In the genomic region with DNA sequence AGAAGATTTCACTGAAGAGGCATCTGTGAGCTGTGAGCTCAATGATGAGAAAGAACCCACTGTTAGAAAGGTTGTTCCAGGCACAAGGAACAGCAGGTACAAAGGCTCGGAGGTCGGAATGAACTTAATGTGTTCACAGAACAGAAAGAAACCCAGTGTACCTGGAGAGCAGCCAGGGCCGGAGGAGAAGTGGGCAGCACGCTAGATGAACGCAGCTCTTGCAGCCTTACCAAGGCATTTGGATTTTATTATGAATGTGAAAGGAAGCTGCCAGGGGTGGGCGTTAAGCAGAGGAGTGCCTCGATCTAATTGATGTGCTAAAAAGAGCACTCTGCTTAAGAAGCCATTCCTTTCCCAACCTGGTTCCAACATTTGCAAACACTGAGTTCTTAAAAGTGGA, we compare ENCODE assay signal across 16 cellular contexts. TPM values are rescaled to one million over a fixed set of nuclear protein-coding genes. Genes with fewer than 3 reads are reported as not detected.
A peak's percentile ranks its signal among the peaks of the same experiment; 100 is the strongest.
DNase-seq lines count a peak whose midpoint lies in the region; TF ChIP-seq lines count a peak whose summit lies in the region.
"Had no signal": no experiment of that assay in that cellular context is flagged by ENCODE, and none has a peak within 500 bp of the region (broad histone marks: within the 10 kb centered on the region; RNA-seq: fewer than 3 reads in every experiment).

No MANE protein-coding gene starts in this region.

- H3K4me1 Mint-ChIP-seq in nephron progenitor cell (peaks cover 22% of the 10 kb centered on the region), glutamatergic neuron (ENCODE audit: low read depth, unreplicated experiment) (no peaks in the 10 kb centered on the region)

- intact Hi-C loops in esophagus muscularis mucosa (cut with DNase I) (no loop called here), tibial artery (cut with DNase I; ENCODE audit: low total_unique reads) (no loop called here)

- H3K27ac Mint-ChIP-seq in nephron progenitor cell (peak overlapping the region; percentile 81), glutamatergic neuron (ENCODE audit: unreplicated experiment) (no peak overlapping the region)
- H3K27ac Mint-ChIP-seq: stimulated activated naive CD8-positive, alpha-beta T cell treated with anti-CD3 and anti-CD28 coated beads, Interleukin-15, Interleukin-2, amounts not matched to agents 100 ng/mL and 50 ng/mL, for 24 hours had no signal

- TF ChIP-seq EP300 in esophagus muscularis mucosa (IDR thresholded peaks at IDR 0.05) = no peak

- H3K4me3 ChIP-seq in HUES64 (ENCODE audit: low read length) (no peak overlapping the region; the same call in 1 of the 2 replicates), esophagus muscularis mucosa (no peak overlapping the region), tibial artery (peak overlapping the region; percentile 6 to 20)
- H3K4me3 ChIP-seq: BLaER1 treated with 17β-estradiol and CSF1 and Interleukin-3, amounts not matched to agents 10 nM and 100 nM had no signal

- H3K4me3 Mint-ChIP-seq in nephron progenitor cell (no peak overlapping the region), glutamatergic neuron (ENCODE audit: unreplicated experiment) (no peak overlapping the region)
- H3K4me3 Mint-ChIP-seq: stimulated activated naive CD8-positive, alpha-beta T cell treated with anti-CD3 and anti-CD28 coated beads, Interleukin-15, Interleukin-2, amounts not matched to agents 100 ng/mL and 50 ng/mL, for 24 hours had no signal

- H3K27me3 ChIP-seq in HUES64 (ENCODE audit: insufficient read depth, low read length) (no peaks in the 10 kb centered on the region), esophagus muscularis mucosa (no peaks in the 10 kb centered on the region), tibial artery (no peaks in the 10 kb centered on the region)
- H3K27me3 ChIP-seq: BLaER1 treated with 17β-estradiol and CSF1 and Interleukin-3, amounts not matched to agents 10 nM and 100 nM had no signal

- H3K36me3 Mint-ChIP-seq in nephron progenitor cell (ENCODE audit: low read depth) = peaks cover 27% of the 10 kb centered on the region
- H3K36me3 Mint-ChIP-seq in glutamatergic neuron (ENCODE audit: unreplicated experiment) = no peaks in the 10 kb centered on the region

- no peak for TF ChIP-seq POLR2A in esophagus muscularis mucosa (IDR thresholded peaks at IDR 0.05; ENCODE audit: low read depth)

- no peak for DNase-seq in esophagus muscularis mucosa (ENCODE audit: extremely low spot score)
- no peak for DNase-seq in nephron progenitor cell
- peak; percentile 55 to 87 for DNase-seq in tibial artery
- no peak for DNase-seq in NCI-H526 (lab: John Stamatoyannopoulos, UW)
- no peak for DNase-seq in stimulated activated CD4-positive, alpha-beta T cell treated with anti-CD3 and anti-CD28 coated beads, Interleukin-12 subunit alpha, Interleukin-12 subunit beta, amount 100 ng/mL, for 4 hours
- DNase-seq in glutamatergic neuron = no peak
- DNase-seq: activated CD4-positive, alpha-beta T cell treated with anti-CD3 and anti-CD28 coated beads for 1 hour; activated CD8-positive, alpha-beta memory T cell treated with anti-CD3 and anti-CD28 coated beads, Interleukin-2, amount 50 U/mL, for 4 hours; activated naive CD4-positive, alpha-beta T cell treated with anti-CD3 and anti-CD28 coated beads, Interleukin-2, amount 50 U/mL, for 16 hours; effector CD8-positive, alpha-beta T cell; Kasumi-1; NCI-H1436; SIG-M5 had no signal

- no peak overlapping the region for H3K9ac ChIP-seq in HUES64 (ENCODE audit: low read depth, low read length)
- H3K9ac ChIP-seq: BLaER1 treated with 17β-estradiol and CSF1 and Interleukin-3, amounts not matched to agents 10 nM and 100 nM had no signal

- peaks cover 8% of the 10 kb centered on the region; the same call in 1 of the 2 replicates for H3K4me1 ChIP-seq in HUES64 (ENCODE audit: insufficient read depth, low read length)
- H3K4me1 ChIP-seq in esophagus muscularis mucosa = peaks cover 7 to 18% (median 16%) of the 10 kb centered on the region in 4 donors
- H3K4me1 ChIP-seq in tibial artery = peaks cover 0 to 56% (median 32%) of the 10 kb centered on the region in 4 donors

- H3K9me3 ChIP-seq in HUES64 (ENCODE audit: insufficient read depth, low read depth, low read length) = no peaks in the 10 kb centered on the region
- no peaks in the 10 kb centered on the region for H3K9me3 ChIP-seq in esophagus muscularis mucosa
- no peaks in the 10 kb centered on the region for H3K9me3 ChIP-seq in tibial artery
- H3K9me3 ChIP-seq: BLaER1 treated with 17β-estradiol and CSF1 and Interleukin-3, amounts not matched to agents 10 nM and 100 nM had no signal

- no peak for TF ChIP-seq CTCF in esophagus muscularis mucosa (IDR thresholded peaks at IDR 0.05)
- TF ChIP-seq CTCF in nephron progenitor cell (IDR thresholded peaks at IDR 0.05) = no peak
- no peak for TF ChIP-seq CTCF in tibial artery (IDR thresholded peaks at IDR 0.05)
- TF ChIP-seq CTCF in glutamatergic neuron (IDR thresholded peaks at IDR 0.05; ENCODE audit: partially characterized antibody, unreplicated experiment) = no peak

- H3K27me3 Mint-ChIP-seq in nephron progenitor cell (ENCODE audit: low read depth, poor library complexity) (no peaks in the 10 kb centered on the region), glutamatergic neuron (ENCODE audit: unreplicated experiment) (no peaks in the 10 kb centered on the region)
- H3K27me3 Mint-ChIP-seq: stimulated activated naive CD8-positive, alpha-beta T cell treated with anti-CD3 and anti-CD28 coated beads, Interleukin-15, Interleukin-2, amounts not matched to agents 100 ng/mL and 50 ng/mL, for 24 hours had no signal

- H3K9me3 Mint-ChIP-seq in nephron progenitor cell (peaks cover 7% of the 10 kb centered on the region), glutamatergic neuron (ENCODE audit: unreplicated experiment) (no peaks in the 10 kb centered on the region)
- H3K9me3 Mint-ChIP-seq: stimulated activated naive CD8-positive, alpha-beta T cell treated with anti-CD3 and anti-CD28 coated beads, Interleukin-15, Interleukin-2, amounts not matched to agents 100 ng/mL and 50 ng/mL, for 24 hours had no signal

- H3K36me3 ChIP-seq in HUES64 (ENCODE audit: insufficient read depth, low read length) = peaks cover 9% of the 10 kb centered on the region; the same call in 1 of the 2 replicates
- peaks cover 16 to 44% (median 32%) of the 10 kb centered on the region in 4 donors for H3K36me3 ChIP-seq in esophagus muscularis mucosa
- H3K36me3 ChIP-seq in tibial artery = peaks cover 22 to 43% (median 30%) of the 10 kb centered on the region in 3 donors

- WGBS in HUES64 = 47% methylated on average over 7 of the region's 7 CpGs
- WGBS in esophagus muscularis mucosa = 56% methylated on average over 7 of the region's 7 CpGs

- H3K27ac ChIP-seq in HUES64 (ENCODE audit: low read depth, low read length) (peak overlapping the region; percentile 89; the same call in 1 of the 2 replicates), esophagus muscularis mucosa (replicated peaks in 1 of 4) (peak overlapping the region in 3 of 4 donors; percentile 30 to 40 (median 34)), tibial artery (peak overlapping the region; percentile 68 to 73)
- H3K27ac ChIP-seq: BLaER1 treated with 17β-estradiol and CSF1 and Interleukin-3, amounts not matched to agents 10 nM and 100 nM had no signal

RNA-seq across cellular contexts. Expression of a gene that starts 19.0 kb away (rescaled TPM):
- 6.4 TPM for polyA plus RNA-seq in HUES64 (2013, experiment 1 of 2)
- polyA plus RNA-seq in HUES64 (2013, experiment 2 of 2) = 7.0 TPM
- 10 to 100 TPM; 18.1 to 37.7 (median 31.6) TPM for total RNA-seq in esophagus muscularis mucosa
- total RNA-seq in glutamatergic neuron (ENCODE audit: unreplicated experiment) = 40.2 TPM

Comparison
In these comparisons a context has a peak if more than half of its experiments do, and no peak if none do; other contexts are left out.
1. H3K27ac ChIP-seq: peak in every context shown above with its lines; median percentile 89 in HUES64; 70 in tibial artery; 34 in esophagus muscularis mucosa.
2. H3K4me3 ChIP-seq: peak in tibial artery (2 of 2); none in HUES64 (single experiment) and esophagus muscularis mucosa (0 of 4).
3. DNase-seq: peak in tibial artery (2 of 2); none in esophagus muscularis mucosa (single experiment), nephron progenitor cell (single experiment), NCI-H526 (0 of 2), stimulated activated CD4-positive, alpha-beta T cell treated with anti-CD3 and anti-CD28 coated beads, Interleukin-12 subunit alpha, Interleukin-12 subunit beta, amount 100 ng/mL, for 4 hours (single experiment) and glutamatergic neuron (single experiment).